10 cellular contexts compared by ENCODE assay signal in genomic region chr2:86790134-86790827, GRCh38. TPM values are rescaled to one million over a fixed set of nuclear protein-coding genes. Genes with fewer than 3 reads are reported as not detected.
DNase-seq lines count a peak whose midpoint lies in the region; ATAC-seq lines count a peak whose summit lies in the region.
"Had no signal": no experiment of that assay in that cellular context is flagged by ENCODE, and none has a peak within 500 bp of the region (broad histone marks: within the 10 kb centered on the region; RNA-seq: fewer than 3 reads in every experiment).

No MANE protein-coding gene starts in this region.

- H3K9me3 ChIP-seq in mesodermal cell (ENCODE audit: control insufficient read depth, low read length) (no peaks in the 10 kb centered on the region), aorta (ENCODE audit: control insufficient read depth, low read length) (peaks cover 3% of the 10 kb centered on the region)

- H3K4me1 ChIP-seq in mesodermal cell (ENCODE audit: control insufficient read depth, insufficient read depth, low read length, poor library complexity, severe bottlenecking) (peaks cover 8% of the 10 kb centered on the region), aorta (ENCODE audit: control insufficient read depth in 1 of 2, insufficient read depth in 2 of 2, low read length in 2 of 2) (peaks cover 0 to 2% of the 10 kb centered on the region in 2 donors)

- intact Hi-C loops in aorta (cut with DNase I) = no loop called here

- 13 to 15% methylated on average over 29 to 34 of the region's 55 CpGs for WGBS in mesodermal cell (ENCODE audit: insufficient coverage in 2 of 2), 2 experiments
- 2 to 4% methylated on average over 54 to 55 of the region's 55 CpGs for WGBS in aorta, 2 donors

- no peaks in the 10 kb centered on the region for H3K27me3 ChIP-seq in aorta (ENCODE audit: control insufficient read depth in 1 of 2, insufficient read depth in 2 of 2, low read length in 1 of 2)

- DNase-seq in stimulated activated CD4-positive, alpha-beta T cell treated with anti-CD3 and anti-CD28 coated beads, Interleukin-4, amount 100 ng/mL, for 1 hour = peak; percentile 11
- DNase-seq in stimulated activated CD4-positive, alpha-beta T cell treated with anti-CD3 and anti-CD28 coated beads, Interleukin-12 subunit alpha, Interleukin-12 subunit beta, amount 100 ng/mL, for 4 hours = no peak
- DNase-seq in astrocyte of the hippocampus (ENCODE audit: low read depth, low spot score) (peak; percentile 26), aorta (no peak), SW480 (ENCODE audit: low spot score) (no peak), caudate nucleus (lab: John Stamatoyannopoulos, UW) (no peak)
- DNase-seq: SHP77 had no signal

- H3K27ac ChIP-seq in mesodermal cell (ENCODE audit: low read depth, low read length, severe bottlenecking) (no peak overlapping the region), aorta (ENCODE audit: low read depth in 1 of 2, low read length in 2 of 2) (no peak overlapping the region), caudate nucleus (ENCODE audit: low read depth, low read length) (no peak overlapping the region)

- ATAC-seq in aorta (ENCODE audit: low FRiP score) = peak; percentile 37
- ATAC-seq in HG02610 (IDR thresholded peaks at IDR 0.05; ENCODE audit: unreplicated experiment) = no peak

- H3K4me3 ChIP-seq in mesodermal cell (ENCODE audit: extremely low read depth, insufficient read depth, low read length, poor library complexity, severe bottlenecking) = peak overlapping the region; percentile 22
- no peak overlapping the region for H3K4me3 ChIP-seq in aorta (ENCODE audit: low read length in 2 of 2)

- H3K36me3 ChIP-seq in mesodermal cell (ENCODE audit: control insufficient read depth, insufficient read depth, low read length) (no peaks in the 10 kb centered on the region), aorta (ENCODE audit: control insufficient read depth in 1 of 2, insufficient read depth in 2 of 2, low read length in 1 of 2) (no peaks in the 10 kb centered on the region)

RNA-seq across cellular contexts. Expression of gene CD8A, which starts 0.4 kb away (rescaled TPM):
- polyA plus RNA-seq in mesodermal cell (2013, experiment 1 of 2) = 0.22 TPM
- not detected for polyA plus RNA-seq in mesodermal cell (2013, experiment 2 of 2)
- total RNA-seq in aorta = 1 to 10 TPM; 2.9 to 3.9 TPM
- 1 to 10 TPM; 1.5 to 3.4 TPM for polyA plus RNA-seq in aorta
- total RNA-seq: Daoy had no signal

Comparison
In these comparisons a context has a peak if more than half of its experiments do, and no peak if none do; other contexts are left out.
1. DNase-seq: peak in stimulated activated CD4-positive, alpha-beta T cell treated with anti-CD3 and anti-CD28 coated beads, Interleukin-4, amount 100 ng/mL, for 1 hour (single experiment) and astrocyte of the hippocampus (single experiment); none in stimulated activated CD4-positive, alpha-beta T cell treated with anti-CD3 and anti-CD28 coated beads, Interleukin-12 subunit alpha, Interleukin-12 subunit beta, amount 100 ng/mL, for 4 hours (single experiment), aorta (0 of 2), SW480 (single experiment) and caudate nucleus (0 of 61).